ENCODE assay signal across 1 cellular context in genomic region chr18:23384778-23385736, GRCh38.
TF ChIP-seq lines count a peak whose summit lies in the region.

No MANE protein-coding gene starts in this region.

TF ChIP-seq in HepG2, 621 proteins besides CTCF, POLR2A, EP300 and RAD21 (continued from another document and continues in another):
- TF ChIP-seq, protein P1, sequence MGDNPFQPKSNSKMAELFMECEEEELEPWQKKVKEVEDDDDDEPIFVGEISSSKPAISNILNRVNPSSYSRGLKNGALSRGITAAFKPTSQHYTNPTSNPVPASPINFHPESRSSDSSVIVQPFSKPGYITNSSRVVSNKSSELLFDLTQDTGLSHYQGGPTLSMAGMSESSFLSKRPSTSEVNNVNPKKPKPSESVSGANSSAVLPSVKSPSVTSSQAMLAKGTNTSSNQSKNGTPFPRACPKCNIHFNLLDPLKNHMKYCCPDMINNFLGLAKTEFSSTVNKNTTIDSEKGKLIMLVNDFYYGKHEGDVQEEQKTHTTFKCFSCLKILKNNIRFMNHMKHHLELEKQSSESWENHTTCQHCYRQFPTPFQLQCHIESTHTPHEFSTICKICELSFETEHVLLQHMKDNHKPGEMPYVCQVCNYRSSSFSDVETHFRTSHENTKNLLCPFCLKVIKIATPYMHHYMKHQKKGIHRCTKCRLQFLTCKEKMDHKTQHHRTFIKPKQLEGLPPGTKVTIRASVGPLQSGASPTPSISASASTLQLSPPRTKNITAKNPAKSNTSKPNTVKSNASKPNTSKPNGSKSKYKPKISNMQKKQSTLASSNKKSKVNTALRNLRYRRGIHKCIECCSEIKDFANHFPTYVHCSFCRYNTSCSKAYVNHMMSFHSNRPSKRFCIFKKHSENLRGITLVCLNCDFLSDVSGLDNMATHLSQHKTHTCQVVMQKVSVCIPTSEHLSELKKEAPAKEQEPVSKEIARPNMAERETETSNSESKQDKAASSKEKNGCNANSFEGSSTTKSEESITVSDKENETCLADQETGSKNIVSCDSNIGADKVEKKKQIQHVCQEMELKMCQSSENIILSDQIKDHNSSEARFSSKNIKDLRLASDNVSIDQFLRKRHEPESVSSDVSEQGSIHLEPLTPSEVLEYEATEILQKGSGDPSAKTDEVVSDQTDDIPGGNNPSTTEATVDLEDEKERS (CRISPR knock-in tag; IDR thresholded peaks at IDR 0.05) = peak; percentile 74
- no peak for TF ChIP-seq ZNF253 (CRISPR knock-in tag; IDR thresholded peaks at IDR 0.05; ENCODE audit: borderline replicate concordance)
- TF ChIP-seq FOXP1 (IDR thresholded peaks at IDR 0.05) = no peak
- peak; percentile 90 for TF ChIP-seq FOXP1 (CRISPR knock-in tag; IDR thresholded peaks at IDR 0.05)
- no peak for TF ChIP-seq GABPA (IDR thresholded peaks at IDR 0.05; ENCODE audit: low read depth, low read length)
- peak; percentile 71 for TF ChIP-seq GABPA (CRISPR knock-in tag; IDR thresholded peaks at IDR 0.05; ENCODE audit: low read depth)
- peak; percentile 77; the same call in 1 of the 2 replicates for TF ChIP-seq SOX5 (CRISPR knock-in tag; IDR thresholded peaks at IDR 0.05; ENCODE audit: borderline replicate concordance)
- TF ChIP-seq, protein P2, sequence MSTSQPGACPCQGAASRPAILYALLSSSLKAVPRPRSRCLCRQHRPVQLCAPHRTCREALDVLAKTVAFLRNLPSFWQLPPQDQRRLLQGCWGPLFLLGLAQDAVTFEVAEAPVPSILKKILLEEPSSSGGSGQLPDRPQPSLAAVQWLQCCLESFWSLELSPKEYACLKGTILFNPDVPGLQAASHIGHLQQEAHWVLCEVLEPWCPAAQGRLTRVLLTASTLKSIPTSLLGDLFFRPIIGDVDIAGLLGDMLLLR (CRISPR knock-in tag; IDR thresholded peaks at IDR 0.05) = no peak
- TF ChIP-seq PRDM10 (CRISPR knock-in tag; IDR thresholded peaks at IDR 0.05; ENCODE audit: low read depth) = 0 out of 2 replicates have a peak, but pooled peaks have one; percentile 19
- peak; percentile 48; the same call in 1 of the 2 replicates for TF ChIP-seq ZNF224 (CRISPR knock-in tag; IDR thresholded peaks at IDR 0.05)
- peak; percentile 89 for TF ChIP-seq ZMYM3 (CRISPR knock-in tag; IDR thresholded peaks at IDR 0.05)
- TF ChIP-seq GTF2F1 (IDR thresholded peaks at IDR 0.05; ENCODE audit: low read length) = no peak
- TF ChIP-seq ZFP90 (CRISPR knock-in tag; IDR thresholded peaks at IDR 0.05; ENCODE audit: borderline replicate concordance) = 0 out of 2 replicates have a peak, but pooled peaks have one; percentile 13
- TF ChIP-seq MAZ (IDR thresholded peaks at IDR 0.05; ENCODE audit: borderline replicate concordance, low read depth, low read length) = peak; percentile 43; the same call in 1 of the 2 replicates
- TF ChIP-seq MAZ (CRISPR knock-in tag; IDR thresholded peaks at IDR 0.05; ENCODE audit: low read depth) = no peak
- TF ChIP-seq, protein P3, sequence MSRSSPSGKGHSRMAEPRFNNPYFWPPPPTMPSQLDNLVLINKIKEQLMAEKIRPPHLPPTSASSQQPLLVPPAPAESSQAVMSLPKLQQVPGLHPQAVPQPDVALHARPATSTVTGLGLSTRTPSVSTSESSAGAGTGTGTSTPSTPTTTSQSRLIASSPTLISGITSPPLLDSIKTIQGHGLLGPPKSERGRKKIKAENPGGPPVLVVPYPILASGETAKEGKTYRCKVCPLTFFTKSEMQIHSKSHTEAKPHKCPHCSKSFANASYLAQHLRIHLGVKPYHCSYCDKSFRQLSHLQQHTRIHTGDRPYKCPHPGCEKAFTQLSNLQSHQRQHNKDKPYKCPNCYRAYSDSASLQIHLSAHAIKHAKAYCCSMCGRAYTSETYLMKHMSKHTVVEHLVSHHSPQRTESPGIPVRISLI (CRISPR knock-in tag; IDR thresholded peaks at IDR 0.05; ENCODE audit: borderline replicate concordance) = peak; percentile 56; the same call in 1 of the 2 replicates
- no peak for TF ChIP-seq NFATC3 (CRISPR knock-in tag; IDR thresholded peaks at IDR 0.05)
- peak; percentile 87; the same call in 1 of the 2 replicates for TF ChIP-seq PPARG (CRISPR knock-in tag; conservative IDR thresholded peaks at IDR 0.05)
- TF ChIP-seq U2AF1 (optimal IDR thresholded peaks at IDR 0.05; ENCODE audit: low read depth, low read length) = no peak
- peak; percentile 97 for TF ChIP-seq HNF4A (CRISPR knock-in tag; IDR thresholded peaks at IDR 0.05)
- peak; percentile 74; the same call in 1 of the 2 replicates for TF ChIP-seq PHF21A (CRISPR knock-in tag; IDR thresholded peaks at IDR 0.05)
- TF ChIP-seq ZNF580 (CRISPR knock-in tag; IDR thresholded peaks at IDR 0.05; ENCODE audit: borderline replicate concordance, low read depth) = 0 out of 2 replicates have a peak, but pooled peaks have one; percentile 26
- peak; percentile 79 for TF ChIP-seq TEAD3 (CRISPR knock-in tag; optimal IDR thresholded peaks at IDR 0.05; ENCODE audit: borderline replicate concordance)
- no peak for TF ChIP-seq ZNF431 (CRISPR knock-in tag; IDR thresholded peaks at IDR 0.05; ENCODE audit: borderline replicate concordance, low read depth)
- no peak for TF ChIP-seq RAD51 (IDR thresholded peaks at IDR 0.05; ENCODE audit: borderline replicate concordance)
- TF ChIP-seq ZNF451 (CRISPR knock-in tag; IDR thresholded peaks at IDR 0.05) = no peak
- TF ChIP-seq ZMAT3 (CRISPR knock-in tag; conservative IDR thresholded peaks at IDR 0.05) = peak; percentile 51; the same call in 1 of the 2 replicates
- peak; percentile 63; the same call in 1 of the 2 replicates for TF ChIP-seq ZNF788 (CRISPR knock-in tag; IDR thresholded peaks at IDR 0.05; ENCODE audit: borderline replicate concordance)
- TF ChIP-seq FOXP4 (CRISPR knock-in tag; IDR thresholded peaks at IDR 0.05) = peak; percentile 95
- peak; percentile 100 for TF ChIP-seq ETV5 (CRISPR knock-in tag; IDR thresholded peaks at IDR 0.05; ENCODE audit: borderline replicate concordance)
- TF ChIP-seq BRCA1 (CRISPR knock-in tag; IDR thresholded peaks at IDR 0.05) = no peak
- TF ChIP-seq SALL1 (CRISPR knock-in tag; IDR thresholded peaks at IDR 0.05) = peak; percentile 96
- peak; percentile 85 for TF ChIP-seq FOXJ3 (CRISPR knock-in tag; IDR thresholded peaks at IDR 0.05; ENCODE audit: borderline replicate concordance)
- peak; percentile 76; the same call in 1 of the 2 replicates for TF ChIP-seq ESRRA (CRISPR knock-in tag; IDR thresholded peaks at IDR 0.05; ENCODE audit: low read depth)
- TF ChIP-seq JARID2 (CRISPR knock-in tag; IDR thresholded peaks at IDR 0.05; ENCODE audit: insufficient replicate concordance) = no peak
- TF ChIP-seq NR2F1 (CRISPR knock-in tag; IDR thresholded peaks at IDR 0.05) = peak in 1 of 2 experiments; percentile 54; a peak in 2 of 4 replicates
- TF ChIP-seq CHCHD3 (CRISPR knock-in tag; IDR thresholded peaks at IDR 0.05) = no peak
- TF ChIP-seq BCLAF1 (IDR thresholded peaks at IDR 0.05) = no peak
- no peak for TF ChIP-seq ZIK1 (CRISPR knock-in tag; IDR thresholded peaks at IDR 0.05; ENCODE audit: borderline replicate concordance, low read depth)
- TF ChIP-seq ZNF468 (CRISPR knock-in tag; IDR thresholded peaks at IDR 0.05) = no peak
- no peak for TF ChIP-seq ZNF343 (CRISPR knock-in tag; IDR thresholded peaks at IDR 0.05)
- TF ChIP-seq NR1H2 (CRISPR knock-in tag; IDR thresholded peaks at IDR 0.05; ENCODE audit: borderline replicate concordance, low read depth) = no peak
- peak; percentile 79; the same call in 1 of the 2 replicates for TF ChIP-seq HOXA3 (CRISPR knock-in tag; IDR thresholded peaks at IDR 0.05)
- TF ChIP-seq WIZ (CRISPR knock-in tag; IDR thresholded peaks at IDR 0.05) = 0 out of 2 replicates have a peak, but pooled peaks have one; percentile 37
- TF ChIP-seq ZNF572 (CRISPR knock-in tag; IDR thresholded peaks at IDR 0.05) = no peak
- TF ChIP-seq FOXK1 (CRISPR knock-in tag; IDR thresholded peaks at IDR 0.05; ENCODE audit: borderline replicate concordance, low read depth) = peak; percentile 86; the same call in 1 of the 2 replicates
- TF ChIP-seq ZBTB2 (CRISPR knock-in tag; IDR thresholded peaks at IDR 0.05; ENCODE audit: low read depth) = 0 out of 2 replicates have a peak, but pooled peaks have one; percentile 9
- TF ChIP-seq MTA1 (CRISPR knock-in tag; IDR thresholded peaks at IDR 0.05; ENCODE audit: borderline replicate concordance) = peak; percentile 83; the same call in 1 of the 2 replicates
- TF ChIP-seq, protein P4, sequence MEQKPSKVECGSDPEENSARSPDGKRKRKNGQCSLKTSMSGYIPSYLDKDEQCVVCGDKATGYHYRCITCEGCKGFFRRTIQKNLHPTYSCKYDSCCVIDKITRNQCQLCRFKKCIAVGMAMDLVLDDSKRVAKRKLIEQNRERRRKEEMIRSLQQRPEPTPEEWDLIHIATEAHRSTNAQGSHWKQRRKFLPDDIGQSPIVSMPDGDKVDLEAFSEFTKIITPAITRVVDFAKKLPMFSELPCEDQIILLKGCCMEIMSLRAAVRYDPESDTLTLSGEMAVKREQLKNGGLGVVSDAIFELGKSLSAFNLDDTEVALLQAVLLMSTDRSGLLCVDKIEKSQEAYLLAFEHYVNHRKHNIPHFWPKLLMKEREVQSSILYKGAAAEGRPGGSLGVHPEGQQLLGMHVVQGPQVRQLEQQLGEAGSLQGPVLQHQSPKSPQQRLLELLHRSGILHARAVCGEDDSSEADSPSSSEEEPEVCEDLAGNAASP (CRISPR knock-in tag; IDR thresholded peaks at IDR 0.05; ENCODE audit: borderline replicate concordance) = peak; percentile 61; the same call in 1 of the 2 replicates
